11 cellular contexts compared by ENCODE assay signal in the genomic region with DNA sequence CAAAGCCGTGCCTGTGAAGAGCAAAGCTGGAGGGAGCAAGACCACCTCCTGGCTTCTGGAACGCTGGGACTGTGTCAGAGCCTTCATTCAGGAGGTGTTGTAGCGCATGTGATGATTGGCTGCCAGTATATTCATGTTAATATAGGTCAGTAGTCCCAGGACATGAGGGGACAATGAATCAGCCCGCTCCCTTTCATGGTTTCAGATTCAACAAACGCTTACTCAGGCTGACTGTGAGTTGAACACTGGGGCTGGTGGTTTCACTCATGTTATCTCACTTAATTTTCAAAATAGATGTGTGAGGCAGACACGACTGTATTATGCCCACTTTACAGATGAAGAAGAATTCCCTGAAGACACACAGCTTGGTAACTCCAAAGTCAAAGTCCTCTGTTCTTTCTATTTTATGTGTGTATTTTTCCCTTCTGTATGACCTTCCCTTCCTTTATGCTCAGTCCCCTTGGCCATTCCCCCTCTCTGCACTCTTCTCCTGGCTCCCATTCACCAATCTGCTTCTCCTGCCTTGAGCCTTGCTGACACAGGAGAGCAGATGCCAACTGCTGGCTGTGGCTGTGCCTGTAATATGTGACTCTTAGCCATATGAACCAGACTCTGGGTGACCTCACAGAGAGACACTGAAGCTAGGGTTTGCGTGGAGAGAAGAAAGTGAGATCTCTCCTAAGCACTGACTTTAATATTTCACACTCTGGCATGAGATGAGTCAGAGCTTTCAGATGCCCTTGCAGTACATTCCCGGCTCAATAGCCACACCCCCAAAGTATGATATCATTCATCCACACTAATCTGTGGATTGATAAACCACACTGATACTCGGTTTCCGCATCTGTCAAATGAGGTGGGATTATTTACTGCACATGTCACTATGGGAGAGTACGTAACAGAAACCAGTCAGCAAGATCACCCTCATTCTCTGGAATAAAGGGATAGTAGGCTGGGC. TPM values are rescaled to one million over a fixed set of nuclear protein-coding genes. Genes with fewer than 3 reads are reported as not detected.
A peak's percentile ranks its signal among the peaks of the same experiment; 100 is the strongest.
DNase-seq lines count a peak whose midpoint lies in the region; ATAC-seq and TF ChIP-seq lines count a peak whose summit lies in the region.
"Had no signal": no experiment of that assay in that cellular context is flagged by ENCODE, and none has a peak within 500 bp of the region (broad histone marks: within the 10 kb centered on the region; RNA-seq: fewer than 3 reads in every experiment).

No MANE protein-coding gene starts in this region.

- no peaks in the 10 kb centered on the region for H3K36me3 Mint-ChIP-seq in nephron progenitor cell (ENCODE audit: low read depth)

- no peaks in the 10 kb centered on the region for H3K9me3 Mint-ChIP-seq in nephron progenitor cell

- H3K4me1 Mint-ChIP-seq in nephron progenitor cell, result peaks cover 35% of the 10 kb centered on the region

- intact Hi-C loops in cardiac septum (cut with DNase I), result loop anchor here (10.0 kb wide), 2 partner anchors 533 to 1033 kb away; no protein-coding TSS in a partner anchor

- peak; percentile 70 for ATAC-seq in GM21717 (IDR thresholded peaks at IDR 0.05; ENCODE audit: unreplicated experiment)

- H3K27me3 Mint-ChIP-seq in nephron progenitor cell (ENCODE audit: low read depth, poor library complexity), result peaks cover 40% of the 10 kb centered on the region

- H3K4me3 Mint-ChIP-seq in nephron progenitor cell, result no peak overlapping the region

- TF ChIP-seq CTCF in nephron progenitor cell (IDR thresholded peaks at IDR 0.05), result no peak

- DNase-seq in CD1c-positive myeloid dendritic cell (ENCODE audit: extremely low spot score) (peak; percentile 62), RPMI7951 (ENCODE audit: low read depth) (peak; percentile 78), foreskin melanocyte (peak; percentile 29), nephron progenitor cell (no peak), SKM-1 treated with dmso at 0.1 percent for 144 hours (lab: John Stamatoyannopoulos, UW; ENCODE audit: unreplicated experiment) (no peak), NCI-H2081 treated with DMSO at 0.1 percent for 48 hours (lab: John Stamatoyannopoulos, UW) (no peak), cardiac septum (ENCODE audit: low spot score) (no peak)
- DNase-seq: effector CD8-positive, alpha-beta T cell; GF-D8; H7 had no signal

- H3K27ac Mint-ChIP-seq in nephron progenitor cell, result no peak overlapping the region

RNA-seq across cellular contexts. Expression of a gene that starts 31.4 kb away (rescaled TPM):
- total RNA-seq in RPMI7951 (2014; rRNA removed; shearing (Covaris generic)), result 77.3 and 80.8 TPM in 2 replicates
- total RNA-seq in cardiac septum, result 10.9 TPM

Comparison
In these comparisons a context has a peak if more than half of its experiments do, and no peak if none do; other contexts are left out.
1. DNase-seq: peak in CD1c-positive myeloid dendritic cell (single experiment), RPMI7951 (single experiment) and foreskin melanocyte (single experiment); none in nephron progenitor cell (single experiment), SKM-1 treated with dmso at 0.1 percent for 144 hours (single experiment), NCI-H2081 treated with DMSO at 0.1 percent for 48 hours (single experiment) and cardiac septum (single experiment).